Comparison of ENCODE assay signal across 8 cellular contexts in genomic region chr5:55226934-55227737, GRCh38. TPM values are rescaled to one million over a fixed set of nuclear protein-coding genes. Genes with fewer than 3 reads are reported as not detected.
DNase-seq lines count a peak whose midpoint lies in the region; ATAC-seq and TF ChIP-seq lines count a peak whose summit lies in the region.

Gene MCIDAS (minus strand): TSS chr5:55227315. CDS start chr5:55227138, 177 bp downstream.

- ATAC-seq in GM21528 (IDR thresholded peaks at IDR 0.05; ENCODE audit: low FRiP score, unreplicated experiment), result peak; percentile 34
- ATAC-seq in left colon, result peak; percentile 79
- no peak for ATAC-seq in HG03039 (IDR thresholded peaks at IDR 0.05; ENCODE audit: unreplicated experiment)

- H3K27me3 ChIP-seq in KMS-11 (ENCODE audit: insufficient read depth, low read depth) (no peaks in the 10 kb centered on the region), brain microvascular endothelial cell (replicated peaks) (peaks cover 100% of the 10 kb centered on the region)

- TF ChIP-seq CTCF in KMS-11 (conservative IDR thresholded peaks at IDR 0.05; ENCODE audit: low read depth, low read length) (no peak; the same call in 1 of the 2 replicates), brain microvascular endothelial cell (IDR thresholded peaks at IDR 0.05; ENCODE audit: low read depth, low read length, missing control alignments) (peak; percentile 18)

- H3K4me3 ChIP-seq in KMS-11 (IDR thresholded peaks at IDR 0.05; ENCODE audit: insufficient read depth, low read depth, low read length) (no peak within 1 kb of the TSS), brain microvascular endothelial cell (ENCODE audit: low read depth, low read length) (peak within 1 kb of the TSS; percentile 39)

- in situ Hi-C loops in brain microvascular endothelial cell (cut with HindIII; ENCODE audit: low pct_ligation_motif_present, low sequenced_read_pairs), result no loop called here

- peak within 1 kb of the TSS; percentile 92 for H3K4me2 ChIP-seq in KMS-11

- peak within 1 kb of the TSS; percentile 76 for H3K27ac ChIP-seq in KMS-11
- no peak within 1 kb of the TSS for H3K27ac ChIP-seq in brain microvascular endothelial cell

- no peaks in the 10 kb centered on the region for H4K20me1 ChIP-seq in KMS-11 (ENCODE audit: insufficient read depth)

- H3K36me3 ChIP-seq in KMS-11 (ENCODE audit: insufficient read depth) (no peaks in the 10 kb centered on the region), brain microvascular endothelial cell (replicated peaks) (no peaks in the 10 kb centered on the region)

- DNase-seq in DMS114 treated with DMSO at 0.1 percent for 48 hours (lab: John Stamatoyannopoulos, UW; ENCODE audit: unreplicated experiment), result peak; percentile 42
- DNase-seq in SW480 (ENCODE audit: low spot score), result peak; percentile 71
- no peak for DNase-seq in brain microvascular endothelial cell
- peak; percentile 45 to 76 for DNase-seq in left colon
- peak; percentile 60 for DNase-seq in stimulated activated CD8-positive, alpha-beta memory T cell treated with anti-CD3 and anti-CD28 coated beads, Interleukin-4, amount 100 ng/mL, for 24 hours (ENCODE audit: low read depth)

- intact Hi-C loops in left colon (cut with DNase I, micrococcal nuclease), result no loop called here

- H3K79me2 ChIP-seq in KMS-11 (ENCODE audit: insufficient read depth, low read depth), result no peaks in the 10 kb centered on the region; the same call in 1 of the 2 replicates

- H3K9ac ChIP-seq in KMS-11, result peak within 1 kb of the TSS; percentile 87

- peaks cover 19% of the 10 kb centered on the region for H3K4me1 ChIP-seq in KMS-11 (ENCODE audit: low read depth, poor library complexity, severe bottlenecking)

- peak within 1 kb of the TSS; percentile 94 for H2AFZ ChIP-seq in KMS-11 (ENCODE audit: low read depth)

RNA-seq across cellular contexts. Expression of gene MCIDAS, which starts in this region (rescaled TPM):
- under 1 TPM in 1 of 2 donors, not detected in 1; 0.55 TPM for total RNA-seq in left colon

Comparison
In these comparisons a context has a peak if more than half of its experiments do, and no peak if none do; other contexts are left out.
1. Peak in DNase-seq and ATAC-seq in left colon; RNA of the gene not detected or under 1 TPM.